8 cellular contexts compared by ENCODE assay signal in the genomic region with DNA sequence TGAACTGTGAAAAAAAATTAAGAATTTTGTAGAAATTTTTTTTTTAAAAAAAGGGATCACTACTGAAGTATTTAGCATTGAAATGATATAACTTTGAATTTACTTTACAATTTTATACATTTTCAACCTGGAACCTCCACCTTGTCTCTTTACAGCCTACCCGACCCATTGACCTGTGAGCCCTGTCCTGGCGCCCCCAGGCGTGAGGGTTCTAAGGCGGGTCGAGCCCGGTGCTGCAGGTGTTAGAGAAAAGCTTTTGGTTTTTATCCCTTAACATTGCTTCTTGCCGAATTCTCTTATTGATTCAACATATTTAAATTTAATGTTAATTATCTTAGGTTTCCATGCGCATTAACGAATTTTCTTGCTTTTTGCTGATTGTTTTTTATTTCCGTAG. TPM values are rescaled to one million over a fixed set of nuclear protein-coding genes. Genes with fewer than 3 reads are reported as not detected.
DNase-seq lines count a peak whose midpoint lies in the region; ATAC-seq and TF ChIP-seq lines count a peak whose summit lies in the region.

No MANE protein-coding gene starts in this region.

- no peak for TF ChIP-seq POLR2A in prostate gland (IDR thresholded peaks at IDR 0.05)

- POLR2A ChIA-PET in Panc1 (lab: Charles Lee) = no interaction called here

- H3K27me3 ChIP-seq in GM06990 (replicated peaks; ENCODE audit: control insufficient read depth, insufficient read depth, low read length) (no peaks in the 10 kb centered on the region), Panc1 (ENCODE audit: control insufficient read depth, insufficient read depth, low read length) (no peaks in the 10 kb centered on the region), prostate gland (replicated peaks; ENCODE audit: insufficient read depth) (no peaks in the 10 kb centered on the region)

- TF ChIP-seq CTCF in GM06990 (IDR thresholded peaks at IDR 0.05; ENCODE audit: insufficient read depth, low read length, poor library complexity, severe bottlenecking) (no peak), Panc1 (IDR thresholded peaks at IDR 0.05) (no peak), fibroblast of pulmonary artery (IDR thresholded peaks at IDR 0.05; ENCODE audit: low read length, missing control alignments) (no peak), prostate gland (IDR thresholded peaks at IDR 0.05) (no peak)

- H3K36me3 ChIP-seq in GM06990 (ENCODE audit: control insufficient read depth, insufficient read depth, low read length) (no peaks in the 10 kb centered on the region), Panc1 (ENCODE audit: control insufficient read depth, insufficient read depth, low read length) (peaks cover 4% of the 10 kb centered on the region; the same call in 1 of the 2 replicates), prostate gland (no peaks in the 10 kb centered on the region)

- intact Hi-C loops in Panc1 (cut with micrococcal nuclease; ENCODE audit: unreplicated experiment) (loop anchor here (5.0 kb wide), 1 partner anchor 542 kb away; no protein-coding TSS in a partner anchor), prostate gland (cut with DNase I) (loop anchor here (5.0 to 10.0 kb wide), 2 partner anchors 380 to 542 kb away; no protein-coding TSS in a partner anchor)

- in situ Hi-C loops in Panc1 (cut with HindIII; ENCODE audit: low pct_unique_long_range_greater_than_20kb, low sequenced_read_pairs) = no loop called here

- H3K4me1 ChIP-seq in Panc1 (ENCODE audit: control insufficient read depth, insufficient read depth, low read length) (peaks cover 9% of the 10 kb centered on the region), prostate gland (replicated peaks) (no peaks in the 10 kb centered on the region)

- no TSS peak for BruUV-seq in Panc1 (replicated peaks; lab: Mats Ljungman, UMichigan)

- H3K27ac ChIP-seq in Panc1 (ENCODE audit: low read length) = peak overlapping the region; percentile 48
- no peak overlapping the region for H3K27ac ChIP-seq in prostate gland

- no peak for ATAC-seq in Panc1

- H3K9me3 ChIP-seq in Panc1 (ENCODE audit: control insufficient read depth, insufficient read depth, low read depth, low read length) = peaks cover 6% of the 10 kb centered on the region; the same call in 1 of the 2 replicates
- H3K9me3 ChIP-seq in prostate gland = no peaks in the 10 kb centered on the region

- WGBS in prostate gland = 36% methylated on average over 10 of the region's 10 CpGs

- DNase-seq in GM06990 (ENCODE audit: extremely low read depth, insufficient read length) = no peak
- no peak for DNase-seq in Panc1 (ENCODE audit: low read depth, low spot score)
- no peak for DNase-seq in fibroblast of pulmonary artery (ENCODE audit: low read depth)
- no peak for DNase-seq in prostate gland (ENCODE audit: low spot score)
- no peak for DNase-seq in cerebellar cortex (ENCODE audit: low spot score)
- no peak for DNase-seq in NCI-H82 (lab: John Stamatoyannopoulos, UW)
- DNase-seq in NCI-H510A treated with DMSO at 0.1 percent for 48 hours (lab: John Stamatoyannopoulos, UW) = no peak
- no peak for DNase-seq in kidney tubule cell (ENCODE audit: low spot score)

- H3K4me3 ChIP-seq in GM06990 (replicated peaks; ENCODE audit: low read depth, low read length) (peak overlapping the region; percentile 96), Panc1 (ENCODE audit: low read depth in 2 of 2, low read length in 2 of 2) (peak overlapping the region; percentile 71 to 78), fibroblast of pulmonary artery (replicated peaks; ENCODE audit: low read depth, low read length) (peak overlapping the region; percentile 85), prostate gland (peak overlapping the region; percentile 72 to 91)

- CTCF ChIA-PET in Panc1 (lab: Charles Lee) = no interaction called here

RNA-seq across cellular contexts. Expression of gene ZNF782, which starts 0.6 kb away (rescaled TPM):
- total RNA-seq in Panc1 (2021; ENCODE audit: unreplicated experiment) (3.3 TPM), prostate gland (10 to 100 TPM; 15.8 to 30.9 TPM)
- polyA plus RNA-seq in Panc1 (2012; ENCODE audit: insufficient read length) = 1.7 TPM
